28 cellular contexts compared by ENCODE assay signal in genomic region chr1:160228431-160228830, GRCh38.
A peak's percentile ranks its signal among the peaks of the same experiment; 100 is the strongest.
DNase-seq lines count a peak whose midpoint lies in the region; ATAC-seq, FAIRE-seq and TF ChIP-seq lines count a peak whose summit lies in the region.
"Had no signal": no experiment of that assay in that cellular context is flagged by ENCODE, and none has a peak within 500 bp of the region (broad histone marks: within the 10 kb centered on the region; RNA-seq: fewer than 3 reads in every experiment).

No MANE protein-coding gene starts in this region.

- no peaks in the 10 kb centered on the region for H3K9me3 Mint-ChIP-seq in activated naive CD8-positive, alpha-beta T cell (ENCODE audit: low read depth)
- H3K9me3 Mint-ChIP-seq in activated naive CD8-positive, alpha-beta T cell treated with anti-CD3 and anti-CD28 coated beads, Interleukin-2, amount 50 U/mL, for 24 hours: no peaks in the 10 kb centered on the region
- no peaks in the 10 kb centered on the region for H3K9me3 Mint-ChIP-seq in stimulated activated effector memory CD8-positive, alpha-beta T cell treated with anti-CD3 and anti-CD28 coated beads, Interleukin-12 subunit alpha, Interleukin-12 subunit beta, amount 100 ng/mL, for 72 hours
- H3K9me3 Mint-ChIP-seq: CD14-positive monocyte; CD4-positive, alpha-beta memory T cell; CD4-positive, CD25-positive, alpha-beta regulatory T cell; CD8-positive, alpha-beta memory T cell had no signal

- H3K4me3 Mint-ChIP-seq in activated naive CD8-positive, alpha-beta T cell: no peak overlapping the region
- H3K4me3 Mint-ChIP-seq in activated naive CD8-positive, alpha-beta T cell treated with anti-CD3 and anti-CD28 coated beads, Interleukin-2, amount 50 U/mL, for 24 hours: no peak overlapping the region
- H3K4me3 Mint-ChIP-seq in stimulated activated effector memory CD8-positive, alpha-beta T cell treated with anti-CD3 and anti-CD28 coated beads, Interleukin-12 subunit alpha, Interleukin-12 subunit beta, amount 100 ng/mL, for 72 hours: no peak overlapping the region
- H3K4me3 Mint-ChIP-seq: CD14-positive monocyte; CD4-positive, alpha-beta memory T cell; CD4-positive, CD25-positive, alpha-beta regulatory T cell; CD8-positive, alpha-beta memory T cell had no signal

- H3K27ac Mint-ChIP-seq in activated naive CD8-positive, alpha-beta T cell: peak overlapping the region; percentile 10
- H3K27ac Mint-ChIP-seq in activated naive CD8-positive, alpha-beta T cell treated with anti-CD3 and anti-CD28 coated beads, Interleukin-2, amount 50 U/mL, for 24 hours: no peak overlapping the region
- peak overlapping the region; percentile 54 for H3K27ac Mint-ChIP-seq in stimulated activated effector memory CD8-positive, alpha-beta T cell treated with anti-CD3 and anti-CD28 coated beads, Interleukin-12 subunit alpha, Interleukin-12 subunit beta, amount 100 ng/mL, for 72 hours
- H3K27ac Mint-ChIP-seq: CD4-positive, CD25-positive, alpha-beta regulatory T cell had no signal

- peaks cover 12% of the 10 kb centered on the region for H3K36me3 Mint-ChIP-seq in activated naive CD8-positive, alpha-beta T cell
- peaks cover 47% of the 10 kb centered on the region for H3K36me3 Mint-ChIP-seq in activated naive CD8-positive, alpha-beta T cell treated with anti-CD3 and anti-CD28 coated beads, Interleukin-2, amount 50 U/mL, for 24 hours (ENCODE audit: low read depth)
- H3K36me3 Mint-ChIP-seq in stimulated activated effector memory CD8-positive, alpha-beta T cell treated with anti-CD3 and anti-CD28 coated beads, Interleukin-12 subunit alpha, Interleukin-12 subunit beta, amount 100 ng/mL, for 72 hours: no peaks in the 10 kb centered on the region

- no peak for TF ChIP-seq RAD21 in Ishikawa (IDR thresholded peaks at IDR 0.05; ENCODE audit: low read depth)

- peaks cover 7% of the 10 kb centered on the region for H3K4me1 Mint-ChIP-seq in activated naive CD8-positive, alpha-beta T cell (ENCODE audit: low read depth)
- no peaks in the 10 kb centered on the region for H3K4me1 Mint-ChIP-seq in activated naive CD8-positive, alpha-beta T cell treated with anti-CD3 and anti-CD28 coated beads, Interleukin-2, amount 50 U/mL, for 24 hours
- peaks cover 2% of the 10 kb centered on the region for H3K4me1 Mint-ChIP-seq in stimulated activated effector memory CD8-positive, alpha-beta T cell treated with anti-CD3 and anti-CD28 coated beads, Interleukin-12 subunit alpha, Interleukin-12 subunit beta, amount 100 ng/mL, for 72 hours
- H3K4me1 Mint-ChIP-seq: CD14-positive monocyte had no signal

- no peak for DNase-seq in activated naive CD8-positive, alpha-beta T cell treated with anti-CD3 and anti-CD28 coated beads, Interleukin-2, amount 50 U/mL, for 24 hours
- DNase-seq in D721Med (ENCODE audit: insufficient read length, low spot score): no peak
- no peak for DNase-seq in stimulated activated effector memory CD8-positive, alpha-beta T cell treated with anti-CD3 and anti-CD28 coated beads, Interleukin-12 subunit alpha, Interleukin-12 subunit beta, amount 100 ng/mL, for 72 hours (ENCODE audit: low spot score in 2 of 2)
- DNase-seq in activated CD4-positive, CD25-positive, alpha-beta regulatory T cell treated with anti-CD3 and anti-CD28 coated beads, Interleukin-2, amount 50 U/mL, for 72 hours: no peak
- no peak for DNase-seq in DMS 273 (lab: John Stamatoyannopoulos, UW; ENCODE audit: unreplicated experiment)
- DNase-seq: 8988T; ACHN; BE2C; C1 segment of cervical spinal cord; CD4-positive, alpha-beta memory T cell; CD4-positive, CD25-positive, alpha-beta regulatory T cell; CD8-positive, alpha-beta memory T cell; COR-L47; DMS 273 treated with DMSO at 0.1 percent for 48 hours; DMS153; DMS53; DMS79; DND-41; EL; GDM1 had no signal

- no peak for ATAC-seq in activated naive CD8-positive, alpha-beta T cell treated with anti-CD3 and anti-CD28 coated beads, Interleukin-2, amount 50 U/mL, for 24 hours
- ATAC-seq in stimulated activated effector memory CD8-positive, alpha-beta T cell treated with anti-CD3 and anti-CD28 coated beads, Interleukin-12 subunit alpha, Interleukin-12 subunit beta, amount 100 ng/mL, for 72 hours: no peak
- ATAC-seq in GM21360 (IDR thresholded peaks at IDR 0.05; ENCODE audit: unreplicated experiment): no peak
- ATAC-seq: GM12878 had no signal

- TF ChIP-seq EP300 in Ishikawa (IDR thresholded peaks at IDR 0.05; ENCODE audit: borderline replicate concordance): no peak

- TF ChIP-seq CTCF in D721Med (IDR thresholded peaks at IDR 0.05; ENCODE audit: insufficient read depth, missing control alignments): no peak

- H3K27me3 Mint-ChIP-seq in activated naive CD8-positive, alpha-beta T cell: no peaks in the 10 kb centered on the region
- H3K27me3 Mint-ChIP-seq in activated naive CD8-positive, alpha-beta T cell treated with anti-CD3 and anti-CD28 coated beads, Interleukin-2, amount 50 U/mL, for 24 hours: no peaks in the 10 kb centered on the region
- H3K27me3 Mint-ChIP-seq: CD4-positive, alpha-beta memory T cell; CD4-positive, CD25-positive, alpha-beta regulatory T cell; CD8-positive, alpha-beta memory T cell had no signal

- FAIRE-seq in D721Med (lab: Jason Lieb, UNC): peak; percentile 29
- FAIRE-seq: A204.1, GM12878, GM12892, GM18507 had no signal

TF ChIP-seq in Ishikawa, 13 proteins besides CTCF, POLR2A, EP300 and RAD21:
- TF ChIP-seq TCF12 (IDR thresholded peaks at IDR 0.05; ENCODE audit: low read depth) (no peak), ZBTB7A (IDR thresholded peaks at IDR 0.05; ENCODE audit: low read depth) (no peak), CREB1 (IDR thresholded peaks at IDR 0.05; ENCODE audit: low read depth) (no peak), NFIC (IDR thresholded peaks at IDR 0.05) (0 out of 2 replicates have a peak, but pooled peaks have one; percentile 7), MAX (IDR thresholded peaks at IDR 0.05) (no peak), EGR1 (IDR thresholded peaks at IDR 0.05) (no peak), USF1 (IDR thresholded peaks at IDR 0.05) (no peak), FOXM1 (IDR thresholded peaks at IDR 0.05; ENCODE audit: borderline replicate concordance, low read depth) (no peak)
